24 cellular contexts compared by ENCODE assay signal in genomic region chr7:26162431-26162830, GRCh38.
"Had no signal": no experiment of that assay in that cellular context is flagged by ENCODE, and none has a peak within 500 bp of the region (broad histone marks: within the 10 kb centered on the region; RNA-seq: fewer than 3 reads in every experiment).

No MANE protein-coding gene starts in this region.

- H3K4me3 Mint-ChIP-seq: endodermal cell; natural killer cell; stimulated activated naive B cell treated with anti-CD40 and anti-IgM and Interleukin-4, amounts not matched to agents 10 μg/mL and 1 μg/mL and 100 μg/mL, for 72 hours had no signal

- H3K4me3 ChIP-seq: gastrocnemius medialis, lower lobe of right lung, ovary, psoas muscle, sigmoid colon, skin epidermis, stomach, thyroid gland, vagina had no signal

- H3K36me3 Mint-ChIP-seq: natural killer cell had no signal

- H3K4me1 ChIP-seq: gastrocnemius medialis, lower lobe of right lung, psoas muscle, sigmoid colon, thyroid gland, vagina had no signal

- DNase-seq: effector CD8-positive, alpha-beta T cell; endodermal cell; foreskin fibroblast; gastrocnemius medialis; head of caudate nucleus; left ventricle myocardium superior; lower lobe of right lung; natural killer cell; occipital lobe; ovary; posterior cingulate gyrus; psoas muscle; right cardiac atrium; sigmoid colon; stimulated activated CD4-positive, alpha-beta T cell treated with anti-CD3 and anti-CD28 coated beads, Interleukin-15, amount 100 ng/mL, for 24 hours; stimulated activated CD4-positive, alpha-beta T cell treated with anti-CD3 and anti-CD28 coated beads, Interleukin-2, amount 100 ng/mL, for 48 hours; stimulated activated naive B cell treated with anti-CD40 and anti-IgM and Interleukin-4, amounts not matched to agents 10 μg/mL and 1 μg/mL and 100 μg/mL, for 72 hours; stomach; thyroid gland; trophoblast cell had no signal

- H3K27ac ChIP-seq: epithelial cell of prostate, gastrocnemius medialis, lower lobe of right lung, ovary, psoas muscle, sigmoid colon, skin epidermis, stomach, thyroid gland, vagina had no signal

- ATAC-seq: esophagus mucosa; gastrocnemius medialis; left ventricle myocardium superior; lower lobe of right lung; natural killer cell; psoas muscle; right cardiac atrium; stimulated activated naive B cell treated with anti-CD40 and anti-IgM and Interleukin-4, amounts not matched to agents 10 μg/mL and 1 μg/mL and 100 μg/mL, for 72 hours had no signal

- H3K27me3 ChIP-seq: gastrocnemius medialis, ovary, stomach, thyroid gland, vagina had no signal

- H3K27me3 Mint-ChIP-seq: stimulated activated naive B cell treated with anti-CD40 and anti-IgM and Interleukin-4, amounts not matched to agents 10 μg/mL and 1 μg/mL and 100 μg/mL, for 72 hours had no signal

- H3K36me3 ChIP-seq: lower lobe of right lung, ovary, sigmoid colon, stomach, thyroid gland, vagina had no signal

- H3K9me3 ChIP-seq: gastrocnemius medialis, lower lobe of right lung, ovary, psoas muscle, stomach, thyroid gland, vagina had no signal

- H3K9me3 Mint-ChIP-seq: natural killer cell had no signal

- H3K27ac Mint-ChIP-seq: endodermal cell; natural killer cell; stimulated activated naive B cell treated with anti-CD40 and anti-IgM and Interleukin-4, amounts not matched to agents 10 μg/mL and 1 μg/mL and 100 μg/mL, for 72 hours had no signal
